In genomic region chr2:16053437-16054257, GRCh38 we compare ENCODE assay signal across 9 cellular contexts.
"Had no signal": no experiment of that assay in that cellular context is flagged by ENCODE, and none has a peak within 500 bp of the region (broad histone marks: within the 10 kb centered on the region; RNA-seq: fewer than 3 reads in every experiment).

No MANE protein-coding gene starts in this region.

- H3K36me3 ChIP-seq: HAP-1 had no signal

- H2AFZ ChIP-seq: GM23248 had no signal

- H3K4me1 ChIP-seq: HAP-1 had no signal

- DNase-seq: GM23248, GOT3, H7, HFFc6, KBM-7 had no signal

- H3K9me3 ChIP-seq: HAP-1 had no signal

- FAIRE-seq: HepG2 had no signal

- H3K4me3 ChIP-seq: GM23248, HAP-1 had no signal

- H3K9ac ChIP-seq: GM23248, KMS-11 had no signal

- H3K27ac ChIP-seq: GM23248 had no signal

- ATAC-seq: HCT116, HepG2 had no signal
